ENCODE assay signal across 8 cellular contexts in genomic region chr1:107935396-107936064, GRCh38. TPM values are rescaled to one million over a fixed set of nuclear protein-coding genes. Genes with fewer than 3 reads are reported as not detected.
DNase-seq lines count a peak whose midpoint lies in the region; ATAC-seq and TF ChIP-seq lines count a peak whose summit lies in the region.

No MANE protein-coding gene starts in this region.

- H2AFZ ChIP-seq in OCI-LY1 (ENCODE audit: low read length), result no peak overlapping the region

- no peaks in the 10 kb centered on the region for H4K20me1 ChIP-seq in OCI-LY1 (ENCODE audit: insufficient read depth, low read length)

- DNase-seq in germinal center (ENCODE audit: low spot score), result peak; percentile 63
- no peak for DNase-seq in SHP77 treated with DMSO at 0.1 percent for 48 hours (lab: John Stamatoyannopoulos, UW)
- DNase-seq in upper lobe of right lung, result no peak
- DNase-seq in ascending aorta (ENCODE audit: low spot score in 2 of 2), result no peak
- DNase-seq in effector CD8-positive, alpha-beta T cell (lab: John Stamatoyannopoulos, UW), result no peak

- TF ChIP-seq CTCF in OCI-LY1 (IDR thresholded peaks at IDR 0.05; ENCODE audit: low read length) (no peak; the same call in 1 of the 2 replicates), upper lobe of right lung (IDR thresholded peaks at IDR 0.05) (no peak), ascending aorta (IDR thresholded peaks at IDR 0.05) (no peak)

- H3K27me3 ChIP-seq in OCI-LY1 (ENCODE audit: insufficient read depth, low read length) (no peaks in the 10 kb centered on the region), upper lobe of right lung (no peaks in the 10 kb centered on the region), ascending aorta (no peaks in the 10 kb centered on the region)

- ATAC-seq in GM18873 (IDR thresholded peaks at IDR 0.05; ENCODE audit: low FRiP score, unreplicated experiment) (peak; percentile 90), HG02759 (IDR thresholded peaks at IDR 0.05; ENCODE audit: unreplicated experiment) (peak; percentile 94), upper lobe of right lung (no peak)

- H3K4me2 ChIP-seq in OCI-LY1 (ENCODE audit: low read length), result peak overlapping the region; percentile 60

- H3F3A ChIP-seq in OCI-LY1 (ENCODE audit: insufficient read depth, low read length), result peaks cover 6% of the 10 kb centered on the region

- intact Hi-C loops in upper lobe of right lung (cut with DNase I) (no loop called here), ascending aorta (cut with DNase I) (no loop called here)

- peak overlapping the region; percentile 43 for H3K9ac ChIP-seq in OCI-LY1 (ENCODE audit: low read length)

- H3K36me3 ChIP-seq in OCI-LY1 (ENCODE audit: insufficient read depth, low read length), result no peaks in the 10 kb centered on the region
- no peaks in the 10 kb centered on the region for H3K36me3 ChIP-seq in upper lobe of right lung
- no peaks in the 10 kb centered on the region for H3K36me3 ChIP-seq in ascending aorta

- H3K9me3 ChIP-seq in OCI-LY1 (ENCODE audit: low read length) (no peaks in the 10 kb centered on the region), upper lobe of right lung (no peaks in the 10 kb centered on the region), ascending aorta (no peaks in the 10 kb centered on the region)

- H3K27ac ChIP-seq in OCI-LY1 (ENCODE audit: low read depth, low read length, poor library complexity, severe bottlenecking) (peak overlapping the region; percentile 79), upper lobe of right lung (no peak overlapping the region), ascending aorta (no peak overlapping the region)

- peak overlapping the region; percentile 39 for H3K4me3 ChIP-seq in OCI-LY1 (ENCODE audit: low read depth, low read length, poor library complexity, severe bottlenecking)
- no peak overlapping the region for H3K4me3 ChIP-seq in upper lobe of right lung
- H3K4me3 ChIP-seq in ascending aorta, result no peak overlapping the region

- H3K9me2 ChIP-seq in OCI-LY1 (ENCODE audit: low read depth, low read length), result no peaks in the 10 kb centered on the region

- H3K79me2 ChIP-seq in OCI-LY1 (ENCODE audit: insufficient read depth, low read length), result peaks cover 8% of the 10 kb centered on the region; the same call in 1 of the 2 replicates

- peaks cover 76% of the 10 kb centered on the region for H3K4me1 ChIP-seq in OCI-LY1 (ENCODE audit: insufficient read depth, low read length, severe bottlenecking)
- peaks cover 24% of the 10 kb centered on the region for H3K4me1 ChIP-seq in upper lobe of right lung
- H3K4me1 ChIP-seq in ascending aorta, result no peaks in the 10 kb centered on the region

RNA-seq across cellular contexts. Expression of gene VAV3, which starts 29.4 kb away (rescaled TPM):
- total RNA-seq in upper lobe of right lung (8.5 TPM), ascending aorta (0.64 TPM)
